Comparison of ENCODE assay signal across 1 cellular context in genomic region chr11:47201015-47201414, GRCh38.
TF ChIP-seq lines count a peak whose summit lies in the region.

No MANE protein-coding gene starts in this region.

TF ChIP-seq in GM23338, 12 proteins besides CTCF, POLR2A, EP300 and RAD21:
- TF ChIP-seq CREB1 (CRISPR knock-in tag; IDR thresholded peaks at IDR 0.05; ENCODE audit: low read depth) (no peak), EZH2phosphoT487 (IDR thresholded peaks at IDR 0.05; ENCODE audit: unreplicated experiment) (no peak), EZH2 (IDR thresholded peaks at IDR 0.05; ENCODE audit: low read depth, unreplicated experiment) (no peak), POLR2AphosphoS5 (IDR thresholded peaks at IDR 0.05; ENCODE audit: low read depth) (no peak), JUNB (IDR thresholded peaks at IDR 0.05; ENCODE audit: unreplicated experiment) (no peak), NANOG (IDR thresholded peaks at IDR 0.05; ENCODE audit: borderline replicate concordance) (no peak), ZNF331 (CRISPR knock-in tag; IDR thresholded peaks at IDR 0.05; ENCODE audit: low read depth) (no peak), ZNF114 (CRISPR knock-in tag; IDR thresholded peaks at IDR 0.05) (no peak)
- TF ChIP-seq, protein P1, sequence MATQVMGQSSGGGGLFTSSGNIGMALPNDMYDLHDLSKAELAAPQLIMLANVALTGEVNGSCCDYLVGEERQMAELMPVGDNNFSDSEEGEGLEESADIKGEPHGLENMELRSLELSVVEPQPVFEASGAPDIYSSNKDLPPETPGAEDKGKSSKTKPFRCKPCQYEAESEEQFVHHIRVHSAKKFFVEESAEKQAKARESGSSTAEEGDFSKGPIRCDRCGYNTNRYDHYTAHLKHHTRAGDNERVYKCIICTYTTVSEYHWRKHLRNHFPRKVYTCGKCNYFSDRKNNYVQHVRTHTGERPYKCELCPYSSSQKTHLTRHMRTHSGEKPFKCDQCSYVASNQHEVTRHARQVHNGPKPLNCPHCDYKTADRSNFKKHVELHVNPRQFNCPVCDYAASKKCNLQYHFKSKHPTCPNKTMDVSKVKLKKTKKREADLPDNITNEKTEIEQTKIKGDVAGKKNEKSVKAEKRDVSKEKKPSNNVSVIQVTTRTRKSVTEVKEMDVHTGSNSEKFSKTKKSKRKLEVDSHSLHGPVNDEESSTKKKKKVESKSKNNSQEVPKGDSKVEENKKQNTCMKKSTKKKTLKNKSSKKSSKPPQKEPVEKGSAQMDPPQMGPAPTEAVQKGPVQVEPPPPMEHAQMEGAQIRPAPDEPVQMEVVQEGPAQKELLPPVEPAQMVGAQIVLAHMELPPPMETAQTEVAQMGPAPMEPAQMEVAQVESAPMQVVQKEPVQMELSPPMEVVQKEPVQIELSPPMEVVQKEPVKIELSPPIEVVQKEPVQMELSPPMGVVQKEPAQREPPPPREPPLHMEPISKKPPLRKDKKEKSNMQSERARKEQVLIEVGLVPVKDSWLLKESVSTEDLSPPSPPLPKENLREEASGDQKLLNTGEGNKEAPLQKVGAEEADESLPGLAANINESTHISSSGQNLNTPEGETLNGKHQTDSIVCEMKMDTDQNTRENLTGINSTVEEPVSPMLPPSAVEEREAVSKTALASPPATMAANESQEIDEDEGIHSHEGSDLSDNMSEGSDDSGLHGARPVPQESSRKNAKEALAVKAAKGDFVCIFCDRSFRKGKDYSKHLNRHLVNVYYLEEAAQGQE (IDR thresholded peaks at IDR 0.05; ENCODE audit: unreplicated experiment) = no peak
- TF ChIP-seq, protein P2, sequence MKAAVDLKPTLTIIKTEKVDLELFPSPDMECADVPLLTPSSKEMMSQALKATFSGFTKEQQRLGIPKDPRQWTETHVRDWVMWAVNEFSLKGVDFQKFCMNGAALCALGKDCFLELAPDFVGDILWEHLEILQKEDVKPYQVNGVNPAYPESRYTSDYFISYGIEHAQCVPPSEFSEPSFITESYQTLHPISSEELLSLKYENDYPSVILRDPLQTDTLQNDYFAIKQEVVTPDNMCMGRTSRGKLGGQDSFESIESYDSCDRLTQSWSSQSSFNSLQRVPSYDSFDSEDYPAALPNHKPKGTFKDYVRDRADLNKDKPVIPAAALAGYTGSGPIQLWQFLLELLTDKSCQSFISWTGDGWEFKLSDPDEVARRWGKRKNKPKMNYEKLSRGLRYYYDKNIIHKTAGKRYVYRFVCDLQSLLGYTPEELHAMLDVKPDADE (IDR thresholded peaks at IDR 0.05) = no peak
- TF ChIP-seq, protein P3, sequence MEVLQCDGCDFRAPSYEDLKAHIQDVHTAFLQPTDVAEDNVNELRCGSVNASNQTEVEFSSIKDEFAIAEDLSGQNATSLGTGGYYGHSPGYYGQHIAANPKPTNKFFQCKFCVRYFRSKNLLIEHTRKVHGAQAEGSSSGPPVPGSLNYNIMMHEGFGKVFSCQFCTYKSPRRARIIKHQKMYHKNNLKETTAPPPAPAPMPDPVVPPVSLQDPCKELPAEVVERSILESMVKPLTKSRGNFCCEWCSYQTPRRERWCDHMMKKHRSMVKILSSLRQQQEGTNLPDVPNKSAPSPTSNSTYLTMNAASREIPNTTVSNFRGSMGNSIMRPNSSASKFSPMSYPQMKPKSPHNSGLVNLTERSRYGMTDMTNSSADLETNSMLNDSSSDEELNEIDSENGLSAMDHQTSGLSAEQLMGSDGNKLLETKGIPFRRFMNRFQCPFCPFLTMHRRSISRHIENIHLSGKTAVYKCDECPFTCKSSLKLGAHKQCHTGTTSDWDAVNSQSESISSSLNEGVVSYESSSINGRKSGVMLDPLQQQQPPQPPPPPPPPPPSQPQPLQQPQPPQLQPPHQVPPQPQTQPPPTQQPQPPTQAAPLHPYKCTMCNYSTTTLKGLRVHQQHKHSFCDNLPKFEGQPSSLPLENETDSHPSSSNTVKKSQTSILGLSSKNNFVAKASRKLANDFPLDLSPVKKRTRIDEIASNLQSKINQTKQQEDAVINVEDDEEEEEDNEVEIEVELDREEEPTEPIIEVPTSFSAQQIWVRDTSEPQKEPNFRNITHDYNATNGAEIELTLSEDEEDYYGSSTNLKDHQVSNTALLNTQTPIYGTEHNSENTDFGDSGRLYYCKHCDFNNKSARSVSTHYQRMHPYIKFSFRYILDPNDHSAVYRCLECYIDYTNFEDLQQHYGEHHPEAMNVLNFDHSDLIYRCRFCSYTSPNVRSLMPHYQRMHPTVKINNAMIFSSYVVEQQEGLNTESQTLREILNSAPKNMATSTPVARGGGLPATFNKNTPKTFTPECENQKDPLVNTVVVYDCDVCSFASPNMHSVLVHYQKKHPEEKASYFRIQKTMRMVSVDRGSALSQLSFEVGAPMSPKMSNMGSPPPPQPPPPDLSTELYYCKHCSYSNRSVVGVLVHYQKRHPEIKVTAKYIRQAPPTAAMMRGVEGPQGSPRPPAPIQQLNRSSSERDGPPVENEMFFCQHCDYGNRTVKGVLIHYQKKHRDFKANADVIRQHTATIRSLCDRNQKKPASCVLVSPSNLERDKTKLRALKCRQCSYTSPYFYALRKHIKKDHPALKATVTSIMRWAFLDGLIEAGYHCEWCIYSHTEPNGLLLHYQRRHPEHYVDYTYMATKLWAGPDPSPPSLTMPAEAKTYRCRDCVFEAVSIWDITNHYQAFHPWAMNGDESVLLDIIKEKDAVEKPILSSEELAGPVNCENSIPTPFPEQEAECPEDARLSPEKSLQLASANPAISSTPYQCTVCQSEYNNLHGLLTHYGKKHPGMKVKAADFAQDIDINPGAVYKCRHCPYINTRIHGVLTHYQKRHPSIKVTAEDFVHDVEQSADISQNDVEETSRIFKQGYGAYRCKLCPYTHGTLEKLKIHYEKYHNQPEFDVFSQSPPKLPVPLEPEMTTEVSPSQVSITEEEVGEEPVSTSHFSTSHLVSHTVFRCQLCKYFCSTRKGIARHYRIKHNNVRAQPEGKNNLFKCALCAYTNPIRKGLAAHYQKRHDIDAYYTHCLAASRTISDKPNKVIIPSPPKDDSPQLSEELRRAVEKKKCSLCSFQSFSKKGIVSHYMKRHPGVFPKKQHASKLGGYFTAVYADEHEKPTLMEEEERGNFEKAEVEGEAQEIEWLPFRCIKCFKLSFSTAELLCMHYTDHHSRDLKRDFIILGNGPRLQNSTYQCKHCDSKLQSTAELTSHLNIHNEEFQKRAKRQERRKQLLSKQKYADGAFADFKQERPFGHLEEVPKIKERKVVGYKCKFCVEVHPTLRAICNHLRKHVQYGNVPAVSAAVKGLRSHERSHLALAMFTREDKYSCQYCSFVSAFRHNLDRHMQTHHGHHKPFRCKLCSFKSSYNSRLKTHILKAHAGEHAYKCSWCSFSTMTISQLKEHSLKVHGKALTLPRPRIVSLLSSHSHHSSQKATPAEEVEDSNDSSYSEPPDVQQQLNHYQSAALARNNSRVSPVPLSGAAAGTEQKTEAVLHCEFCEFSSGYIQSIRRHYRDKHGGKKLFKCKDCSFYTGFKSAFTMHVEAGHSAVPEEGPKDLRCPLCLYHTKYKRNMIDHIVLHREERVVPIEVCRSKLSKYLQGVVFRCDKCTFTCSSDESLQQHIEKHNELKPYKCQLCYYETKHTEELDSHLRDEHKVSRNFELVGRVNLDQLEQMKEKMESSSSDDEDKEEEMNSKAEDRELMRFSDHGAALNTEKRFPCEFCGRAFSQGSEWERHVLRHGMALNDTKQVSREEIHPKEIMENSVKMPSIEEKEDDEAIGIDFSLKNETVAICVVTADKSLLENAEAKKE (CRISPR knock-in tag; IDR thresholded peaks at IDR 0.05) = no peak
